Comparison of ENCODE assay signal across 1 cellular context in the genomic region with DNA sequence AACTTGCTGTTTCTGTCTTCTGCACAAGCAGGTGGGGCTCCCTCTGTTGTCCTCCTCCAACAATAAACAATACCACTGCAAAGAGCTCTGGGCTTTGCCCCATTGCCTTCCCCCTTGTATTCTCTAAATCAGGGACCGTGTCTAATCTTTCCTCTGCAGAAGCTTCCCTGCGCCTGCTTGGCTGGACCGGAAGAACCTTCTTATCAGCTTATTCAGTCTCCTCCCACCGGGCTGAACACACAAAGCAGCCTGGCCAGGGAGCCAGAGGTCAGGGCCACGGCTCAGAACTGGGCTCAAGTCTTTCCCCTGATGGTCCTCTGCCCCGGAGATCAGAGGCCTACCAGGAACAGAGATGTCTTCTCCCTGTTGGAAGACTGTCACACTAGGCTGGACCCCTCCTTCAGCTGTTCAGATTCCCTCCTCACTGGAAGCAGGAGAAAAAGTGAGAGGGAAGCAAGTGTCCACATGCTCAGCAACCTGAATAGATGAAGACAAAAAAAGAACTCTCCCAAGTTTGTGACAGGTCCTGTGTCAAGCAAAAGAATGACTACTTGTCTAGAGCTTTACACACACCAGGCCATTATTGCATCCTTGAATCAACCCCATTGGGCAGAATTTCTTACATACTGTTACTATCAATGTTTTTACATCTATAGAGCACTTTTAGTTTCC.
TF ChIP-seq lines count a peak whose summit lies in the region.

No MANE protein-coding gene starts in this region.

TF ChIP-seq in HepG2, 621 proteins besides CTCF, POLR2A, EP300 and RAD21 (continued from another document and continues in another):
- TF ChIP-seq, protein P1, sequence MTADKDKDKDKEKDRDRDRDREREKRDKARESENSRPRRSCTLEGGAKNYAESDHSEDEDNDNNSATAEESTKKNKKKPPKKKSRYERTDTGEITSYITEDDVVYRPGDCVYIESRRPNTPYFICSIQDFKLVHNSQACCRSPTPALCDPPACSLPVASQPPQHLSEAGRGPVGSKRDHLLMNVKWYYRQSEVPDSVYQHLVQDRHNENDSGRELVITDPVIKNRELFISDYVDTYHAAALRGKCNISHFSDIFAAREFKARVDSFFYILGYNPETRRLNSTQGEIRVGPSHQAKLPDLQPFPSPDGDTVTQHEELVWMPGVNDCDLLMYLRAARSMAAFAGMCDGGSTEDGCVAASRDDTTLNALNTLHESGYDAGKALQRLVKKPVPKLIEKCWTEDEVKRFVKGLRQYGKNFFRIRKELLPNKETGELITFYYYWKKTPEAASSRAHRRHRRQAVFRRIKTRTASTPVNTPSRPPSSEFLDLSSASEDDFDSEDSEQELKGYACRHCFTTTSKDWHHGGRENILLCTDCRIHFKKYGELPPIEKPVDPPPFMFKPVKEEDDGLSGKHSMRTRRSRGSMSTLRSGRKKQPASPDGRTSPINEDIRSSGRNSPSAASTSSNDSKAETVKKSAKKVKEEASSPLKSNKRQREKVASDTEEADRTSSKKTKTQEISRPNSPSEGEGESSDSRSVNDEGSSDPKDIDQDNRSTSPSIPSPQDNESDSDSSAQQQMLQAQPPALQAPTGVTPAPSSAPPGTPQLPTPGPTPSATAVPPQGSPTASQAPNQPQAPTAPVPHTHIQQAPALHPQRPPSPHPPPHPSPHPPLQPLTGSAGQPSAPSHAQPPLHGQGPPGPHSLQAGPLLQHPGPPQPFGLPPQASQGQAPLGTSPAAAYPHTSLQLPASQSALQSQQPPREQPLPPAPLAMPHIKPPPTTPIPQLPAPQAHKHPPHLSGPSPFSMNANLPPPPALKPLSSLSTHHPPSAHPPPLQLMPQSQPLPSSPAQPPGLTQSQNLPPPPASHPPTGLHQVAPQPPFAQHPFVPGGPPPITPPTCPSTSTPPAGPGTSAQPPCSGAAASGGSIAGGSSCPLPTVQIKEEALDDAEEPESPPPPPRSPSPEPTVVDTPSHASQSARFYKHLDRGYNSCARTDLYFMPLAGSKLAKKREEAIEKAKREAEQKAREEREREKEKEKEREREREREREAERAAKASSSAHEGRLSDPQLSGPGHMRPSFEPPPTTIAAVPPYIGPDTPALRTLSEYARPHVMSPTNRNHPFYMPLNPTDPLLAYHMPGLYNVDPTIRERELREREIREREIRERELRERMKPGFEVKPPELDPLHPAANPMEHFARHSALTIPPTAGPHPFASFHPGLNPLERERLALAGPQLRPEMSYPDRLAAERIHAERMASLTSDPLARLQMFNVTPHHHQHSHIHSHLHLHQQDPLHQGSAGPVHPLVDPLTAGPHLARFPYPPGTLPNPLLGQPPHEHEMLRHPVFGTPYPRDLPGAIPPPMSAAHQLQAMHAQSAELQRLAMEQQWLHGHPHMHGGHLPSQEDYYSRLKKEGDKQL (CRISPR knock-in tag; IDR thresholded peaks at IDR 0.05; ENCODE audit: low read depth) = no peak
- TF ChIP-seq ZBTB20 (CRISPR knock-in tag; IDR thresholded peaks at IDR 0.05; ENCODE audit: borderline replicate concordance, low read depth) = peak; percentile 47; the same call in 1 of the 2 replicates
- no peak for TF ChIP-seq NFIB (CRISPR knock-in tag; IDR thresholded peaks at IDR 0.05; ENCODE audit: borderline replicate concordance)
- no peak for TF ChIP-seq ZNF3 (CRISPR knock-in tag; IDR thresholded peaks at IDR 0.05)
- no peak for TF ChIP-seq FIP1L1 (IDR thresholded peaks at IDR 0.05; ENCODE audit: borderline replicate concordance, insufficient read depth, low read depth, low read length)
- TF ChIP-seq ZNF337 (CRISPR knock-in tag; IDR thresholded peaks at IDR 0.05; ENCODE audit: borderline replicate concordance, low read depth) = no peak
- TF ChIP-seq, protein P2, sequence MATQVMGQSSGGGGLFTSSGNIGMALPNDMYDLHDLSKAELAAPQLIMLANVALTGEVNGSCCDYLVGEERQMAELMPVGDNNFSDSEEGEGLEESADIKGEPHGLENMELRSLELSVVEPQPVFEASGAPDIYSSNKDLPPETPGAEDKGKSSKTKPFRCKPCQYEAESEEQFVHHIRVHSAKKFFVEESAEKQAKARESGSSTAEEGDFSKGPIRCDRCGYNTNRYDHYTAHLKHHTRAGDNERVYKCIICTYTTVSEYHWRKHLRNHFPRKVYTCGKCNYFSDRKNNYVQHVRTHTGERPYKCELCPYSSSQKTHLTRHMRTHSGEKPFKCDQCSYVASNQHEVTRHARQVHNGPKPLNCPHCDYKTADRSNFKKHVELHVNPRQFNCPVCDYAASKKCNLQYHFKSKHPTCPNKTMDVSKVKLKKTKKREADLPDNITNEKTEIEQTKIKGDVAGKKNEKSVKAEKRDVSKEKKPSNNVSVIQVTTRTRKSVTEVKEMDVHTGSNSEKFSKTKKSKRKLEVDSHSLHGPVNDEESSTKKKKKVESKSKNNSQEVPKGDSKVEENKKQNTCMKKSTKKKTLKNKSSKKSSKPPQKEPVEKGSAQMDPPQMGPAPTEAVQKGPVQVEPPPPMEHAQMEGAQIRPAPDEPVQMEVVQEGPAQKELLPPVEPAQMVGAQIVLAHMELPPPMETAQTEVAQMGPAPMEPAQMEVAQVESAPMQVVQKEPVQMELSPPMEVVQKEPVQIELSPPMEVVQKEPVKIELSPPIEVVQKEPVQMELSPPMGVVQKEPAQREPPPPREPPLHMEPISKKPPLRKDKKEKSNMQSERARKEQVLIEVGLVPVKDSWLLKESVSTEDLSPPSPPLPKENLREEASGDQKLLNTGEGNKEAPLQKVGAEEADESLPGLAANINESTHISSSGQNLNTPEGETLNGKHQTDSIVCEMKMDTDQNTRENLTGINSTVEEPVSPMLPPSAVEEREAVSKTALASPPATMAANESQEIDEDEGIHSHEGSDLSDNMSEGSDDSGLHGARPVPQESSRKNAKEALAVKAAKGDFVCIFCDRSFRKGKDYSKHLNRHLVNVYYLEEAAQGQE (IDR thresholded peaks at IDR 0.05; ENCODE audit: borderline replicate concordance in 1 of 2, low read depth in 1 of 2, low read length in 2 of 2) = peak in 1 of 2 experiments; percentile 24; a peak in 1 of 4 replicates
- no peak for TF ChIP-seq ZKSCAN1 (IDR thresholded peaks at IDR 0.05; ENCODE audit: low read length)
- no peak for TF ChIP-seq ZNF274 (CRISPR knock-in tag; IDR thresholded peaks at IDR 0.05)
- TF ChIP-seq ZNF674 (CRISPR knock-in tag; IDR thresholded peaks at IDR 0.05; ENCODE audit: low read depth) = no peak
- no peak for TF ChIP-seq ZNF441 (CRISPR knock-in tag; IDR thresholded peaks at IDR 0.05; ENCODE audit: borderline replicate concordance)
- no peak for TF ChIP-seq NFE2 (CRISPR knock-in tag; IDR thresholded peaks at IDR 0.05)
- TF ChIP-seq, protein P3, sequence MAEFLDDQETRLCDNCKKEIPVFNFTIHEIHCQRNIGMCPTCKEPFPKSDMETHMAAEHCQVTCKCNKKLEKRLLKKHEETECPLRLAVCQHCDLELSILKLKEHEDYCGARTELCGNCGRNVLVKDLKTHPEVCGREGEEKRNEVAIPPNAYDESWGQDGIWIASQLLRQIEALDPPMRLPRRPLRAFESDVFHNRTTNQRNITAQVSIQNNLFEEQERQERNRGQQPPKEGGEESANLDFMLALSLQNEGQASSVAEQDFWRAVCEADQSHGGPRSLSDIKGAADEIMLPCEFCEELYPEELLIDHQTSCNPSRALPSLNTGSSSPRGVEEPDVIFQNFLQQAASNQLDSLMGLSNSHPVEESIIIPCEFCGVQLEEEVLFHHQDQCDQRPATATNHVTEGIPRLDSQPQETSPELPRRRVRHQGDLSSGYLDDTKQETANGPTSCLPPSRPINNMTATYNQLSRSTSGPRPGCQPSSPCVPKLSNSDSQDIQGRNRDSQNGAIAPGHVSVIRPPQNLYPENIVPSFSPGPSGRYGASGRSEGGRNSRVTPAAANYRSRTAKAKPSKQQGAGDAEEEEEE (CRISPR knock-in tag; IDR thresholded peaks at IDR 0.05; ENCODE audit: borderline replicate concordance) = no peak
- no peak for TF ChIP-seq ZNF773 (CRISPR knock-in tag; IDR thresholded peaks at IDR 0.05; ENCODE audit: borderline replicate concordance)
- peak; percentile 40; the same call in 1 of the 2 replicates for TF ChIP-seq ZNF768 (CRISPR knock-in tag; IDR thresholded peaks at IDR 0.05)
- TF ChIP-seq ZNF510 (CRISPR knock-in tag; IDR thresholded peaks at IDR 0.05; ENCODE audit: low read depth) = no peak
- peak; percentile 44; the same call in 1 of the 2 replicates for TF ChIP-seq HOXA5 (CRISPR knock-in tag; IDR thresholded peaks at IDR 0.05)
- peak; percentile 86 for TF ChIP-seq PPARG (CRISPR knock-in tag; conservative IDR thresholded peaks at IDR 0.05)
- TF ChIP-seq HHEX (CRISPR knock-in tag; IDR thresholded peaks at IDR 0.05) = peak; percentile 58; the same call in 1 of the 2 replicates
- peak; percentile 68; the same call in 1 of the 2 replicates for TF ChIP-seq ZNF556 (CRISPR knock-in tag; IDR thresholded peaks at IDR 0.05; ENCODE audit: borderline replicate concordance)
- TF ChIP-seq NCOR1 (IDR thresholded peaks at IDR 0.05; ENCODE audit: borderline replicate concordance, low read length) = peak; percentile 35; the same call in 1 of the 2 replicates
- TF ChIP-seq SATB2 (CRISPR knock-in tag; IDR thresholded peaks at IDR 0.05) = no peak
- no peak for TF ChIP-seq ZNF616 (CRISPR knock-in tag; IDR thresholded peaks at IDR 0.05; ENCODE audit: low read depth)
- peak; percentile 71; the same call in 1 of the 2 replicates for TF ChIP-seq MYC (CRISPR knock-in tag; IDR thresholded peaks at IDR 0.05; ENCODE audit: borderline replicate concordance)
- no peak for TF ChIP-seq TBL1XR1 (IDR thresholded peaks at IDR 0.05; ENCODE audit: borderline replicate concordance, low read length, partially characterized antibody)
- TF ChIP-seq ZBTB21 (CRISPR knock-in tag; IDR thresholded peaks at IDR 0.05) = no peak
- no peak for TF ChIP-seq ZNF513 (CRISPR knock-in tag; conservative IDR thresholded peaks at IDR 0.05)
- TF ChIP-seq ZNF772 (CRISPR knock-in tag; IDR thresholded peaks at IDR 0.05) = peak; percentile 59; the same call in 1 of the 2 replicates
- no peak; the same call in 1 of the 2 replicates for TF ChIP-seq BRD4 (CRISPR knock-in tag; IDR thresholded peaks at IDR 0.05)
- no peak for TF ChIP-seq ZNF251 (CRISPR knock-in tag; IDR thresholded peaks at IDR 0.05)
- no peak for TF ChIP-seq ZBTB42 (CRISPR knock-in tag; IDR thresholded peaks at IDR 0.05)
- no peak for TF ChIP-seq ZNF740 (CRISPR knock-in tag; IDR thresholded peaks at IDR 0.05)
- TF ChIP-seq EZH2 (conservative IDR thresholded peaks at IDR 0.05; ENCODE audit: low read depth, low read length) = no peak
- peak; percentile 96 for TF ChIP-seq PAXIP1 (CRISPR knock-in tag; conservative IDR thresholded peaks at IDR 0.05)
- no peak for TF ChIP-seq ZC3H13 (CRISPR knock-in tag; IDR thresholded peaks at IDR 0.05)
- TF ChIP-seq ZNF550 (CRISPR knock-in tag; IDR thresholded peaks at IDR 0.05; ENCODE audit: borderline replicate concordance) = no peak
- TF ChIP-seq HMGA1 (CRISPR knock-in tag; conservative IDR thresholded peaks at IDR 0.05) = no peak
- no peak for TF ChIP-seq ZNF432 (CRISPR knock-in tag; IDR thresholded peaks at IDR 0.05; ENCODE audit: borderline replicate concordance)
- TF ChIP-seq HIC2 (CRISPR knock-in tag; IDR thresholded peaks at IDR 0.05; ENCODE audit: low read depth) = no peak
